ENCODE assay signal across 9 cellular contexts in the genomic region with DNA sequence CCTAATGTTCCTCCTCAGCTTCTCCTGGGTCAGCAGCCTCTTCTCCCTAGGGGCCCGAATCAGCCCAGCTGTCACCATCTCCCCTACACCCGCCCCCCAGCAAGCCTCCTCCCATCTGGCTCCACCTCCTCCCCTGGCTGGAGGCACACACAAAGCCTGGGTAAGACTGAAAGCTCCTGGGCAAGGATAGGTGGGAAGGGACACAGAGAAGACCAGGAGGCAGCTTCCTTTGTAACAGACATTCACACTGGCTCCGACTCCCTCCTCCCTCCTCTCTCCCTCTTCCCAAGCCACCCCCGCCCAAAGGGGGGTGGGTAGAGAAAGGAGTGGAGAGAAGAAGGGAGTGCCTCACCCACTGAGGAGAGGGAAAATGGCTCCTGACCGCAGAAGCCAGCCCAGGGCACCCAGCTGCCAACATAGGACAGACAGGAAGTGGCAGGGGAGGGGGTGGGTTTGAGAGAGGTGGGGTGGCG. TPM values are rescaled to one million over a fixed set of nuclear protein-coding genes. Genes with fewer than 3 reads are reported as not detected.
DNase-seq lines count a peak whose midpoint lies in the region; ATAC-seq, FAIRE-seq and TF ChIP-seq lines count a peak whose summit lies in the region.
"Had no signal": no experiment of that assay in that cellular context is flagged by ENCODE, and none has a peak within 500 bp of the region (broad histone marks: within the 10 kb centered on the region; RNA-seq: fewer than 3 reads in every experiment).

No MANE protein-coding gene starts in this region.

- no peak for ATAC-seq in HG02884 (IDR thresholded peaks at IDR 0.05; ENCODE audit: unreplicated experiment)
- no peak for ATAC-seq in HG02852 (IDR thresholded peaks at IDR 0.05; ENCODE audit: unreplicated experiment)
- ATAC-seq in HG03469 (IDR thresholded peaks at IDR 0.05; ENCODE audit: unreplicated experiment) = no peak

- H3K27me3 ChIP-seq in GM06990 (replicated peaks; ENCODE audit: control insufficient read depth, insufficient read depth, low read length) (no peaks in the 10 kb centered on the region), mucosa of rectum (ENCODE audit: control insufficient read depth in 2 of 2, insufficient read depth in 2 of 2, low read length in 2 of 2) (no peaks in the 10 kb centered on the region)

- FAIRE-seq in RCC 7860 (lab: Jason Lieb, UNC) = no peak

- DNase-seq in GM06990 (ENCODE audit: extremely low read depth, insufficient read length) (no peak), RCC 7860 (ENCODE audit: low spot score) (peak; percentile 34), chondrocyte (ENCODE audit: low spot score) (no peak), hippocampal formation (lab: John Stamatoyannopoulos, UW) (no peak)

- TF ChIP-seq CTCF in GM06990 (IDR thresholded peaks at IDR 0.05; ENCODE audit: insufficient read depth, low read length, poor library complexity, severe bottlenecking) (no peak), chondrocyte (IDR thresholded peaks at IDR 0.05) (no peak)

- H3K4me3 Mint-ChIP-seq in chondrocyte (ENCODE audit: unreplicated experiment) = peak overlapping the region; percentile 89

- peak overlapping the region; percentile 88 for H3K27ac Mint-ChIP-seq in chondrocyte (ENCODE audit: unreplicated experiment)

- H3K4me1 ChIP-seq in mucosa of rectum (ENCODE audit: control insufficient read depth in 2 of 2, insufficient read depth in 2 of 2, low read length in 2 of 2) = peaks cover 31 to 37% of the 10 kb centered on the region in 2 donors

- H3K27me3 Mint-ChIP-seq in chondrocyte (ENCODE audit: low read depth) = no peaks in the 10 kb centered on the region

- H3K4me3 ChIP-seq in GM06990 (replicated peaks; ENCODE audit: low read depth, low read length) (peak overlapping the region; percentile 33), mucosa of rectum (ENCODE audit: low read length in 2 of 2) (peak overlapping the region; percentile 20 to 22)

- H3K36me3 Mint-ChIP-seq in chondrocyte (ENCODE audit: low read depth) = peaks cover 26% of the 10 kb centered on the region

- no peaks in the 10 kb centered on the region for H3K9me3 Mint-ChIP-seq in chondrocyte (ENCODE audit: low read depth)

- peak overlapping the region in 1 of 2 donors; percentile 5 for H3K27ac ChIP-seq in mucosa of rectum (ENCODE audit: low read depth in 2 of 2, low read length in 2 of 2)

- peaks cover 32% of the 10 kb centered on the region for H3K36me3 ChIP-seq in GM06990 (ENCODE audit: control insufficient read depth, insufficient read depth, low read length)
- H3K36me3 ChIP-seq in mucosa of rectum (ENCODE audit: control insufficient read depth in 2 of 2, insufficient read depth in 2 of 2, low read length in 2 of 2) = peaks cover 47% of the 10 kb centered on the region in 2 donors

- no peak overlapping the region for H3K9ac ChIP-seq in mucosa of rectum (ENCODE audit: low read depth in 1 of 2, low read length in 2 of 2)

- no peaks in the 10 kb centered on the region for H3K9me3 ChIP-seq in mucosa of rectum (ENCODE audit: control insufficient read depth in 2 of 2, low read length in 2 of 2)

- H3K4me1 Mint-ChIP-seq in chondrocyte (ENCODE audit: low read depth) = peaks cover 41% of the 10 kb centered on the region

RNA-seq across cellular contexts. Expression of gene CHD4, which starts 4.0 kb away (rescaled TPM):
- total RNA-seq in chondrocyte = 227 to 242 TPM (median 231 TPM) in 3 replicates

RNA-seq across cellular contexts. Expression of gene LPAR5, which starts 32.6 kb away (rescaled TPM):
- total RNA-seq in chondrocyte = 0.41 to 0.57 TPM (median 0.48 TPM) in 3 replicates
- total RNA-seq: lung microvascular endothelial cell had no signal

RNA-seq across cellular contexts. Expression of gene NOP2, which starts 35.0 kb away (rescaled TPM):
- 27.1 to 39.3 TPM (median 32.5 TPM) in 3 replicates for total RNA-seq in chondrocyte

RNA-seq across cellular contexts. Expression of gene ACRBP, which starts 44.1 kb away (rescaled TPM):
- 0.37 to 0.74 TPM (median 0.41 TPM) in 3 replicates for total RNA-seq in chondrocyte

RNA-seq across cellular contexts. Expression of gene IFFO1, which starts 47.3 kb away (rescaled TPM):
- total RNA-seq in chondrocyte = 29.0 to 29.5 TPM (median 29.2 TPM) in 3 replicates
